In the genomic region with DNA sequence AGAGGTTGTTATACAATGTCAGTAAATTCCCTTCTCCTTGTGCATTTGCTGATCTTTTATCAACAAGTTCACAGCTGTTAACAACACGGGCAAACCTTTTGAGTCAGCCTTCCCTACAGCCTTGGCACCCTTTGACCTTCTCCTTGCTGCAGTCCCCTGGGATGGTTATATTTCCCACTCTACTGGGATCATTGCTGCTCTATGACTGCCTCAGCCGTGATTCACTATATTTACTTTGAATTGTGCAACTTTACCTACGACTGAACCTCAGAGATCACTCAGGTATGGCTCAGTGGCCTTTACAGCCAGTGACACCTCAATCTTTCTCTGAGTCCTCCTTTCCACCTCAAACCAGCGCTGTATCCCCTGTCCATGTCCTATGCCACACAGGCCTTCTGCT, we compare ENCODE assay signal across 13 cellular contexts.
A peak's percentile ranks its signal among the peaks of the same experiment; 100 is the strongest.
DNase-seq lines count a peak whose midpoint lies in the region; ATAC-seq and TF ChIP-seq lines count a peak whose summit lies in the region.
"Had no signal": no experiment of that assay in that cellular context is flagged by ENCODE, and none has a peak within 500 bp of the region (broad histone marks: within the 10 kb centered on the region; RNA-seq: fewer than 3 reads in every experiment).

No MANE protein-coding gene starts in this region.

- in situ Hi-C loops in HAP-1 (cut with MboI; ENCODE audit: low sequenced_read_pairs): no loop called here

- H4K5ac ChIP-seq in mesendoderm (ENCODE audit: low read length): no peak overlapping the region

- no peak overlapping the region for H2AK5ac ChIP-seq in mesendoderm (ENCODE audit: low read length)

- H3K27me3 ChIP-seq in RWPE2 (ENCODE audit: insufficient read depth, poor library complexity, severe bottlenecking) (no peaks in the 10 kb centered on the region), mesendoderm (ENCODE audit: insufficient read depth, low read length, poor library complexity) (no peaks in the 10 kb centered on the region), HAP-1 (ENCODE audit: low read depth) (no peaks in the 10 kb centered on the region)

- H3K36me3 ChIP-seq in RWPE2 (ENCODE audit: low read depth) (peaks cover 17% of the 10 kb centered on the region), mesendoderm (ENCODE audit: control insufficient read depth, insufficient read depth, low read length) (no peaks in the 10 kb centered on the region), HAP-1 (replicated peaks) (no peaks in the 10 kb centered on the region)

- H3K4me1 ChIP-seq in RWPE2 (ENCODE audit: insufficient read depth, poor library complexity, severe bottlenecking) (peaks cover 44% of the 10 kb centered on the region), mesendoderm (ENCODE audit: control insufficient read depth, low read depth, low read length) (no peaks in the 10 kb centered on the region), HAP-1 (no peaks in the 10 kb centered on the region)

- H3K79me1 ChIP-seq in mesendoderm (ENCODE audit: low read length): no peaks in the 10 kb centered on the region

- WGBS in mesendoderm (ENCODE audit: extremely low coverage, insufficient coverage, low lambda C conversion rate): no CpG with 5 or more reads among the region's 4 CpGs

- H3K9ac ChIP-seq in mesendoderm (ENCODE audit: low read length): no peak overlapping the region

- H3K4ac ChIP-seq in mesendoderm (ENCODE audit: low read depth, low read length): no peak overlapping the region

- no peak overlapping the region for H3K23ac ChIP-seq in mesendoderm (ENCODE audit: low read length)

- ATAC-seq in RWPE2 (ENCODE audit: low read depth) (peak; percentile 90), HG02885 (IDR thresholded peaks at IDR 0.05; ENCODE audit: poor library complexity, unreplicated experiment) (no peak), HG03354 (IDR thresholded peaks at IDR 0.05; ENCODE audit: poor library complexity, severe bottlenecking, unreplicated experiment) (no peak)
- ATAC-seq: CD8-positive, alpha-beta T cell had no signal

- H3K79me2 ChIP-seq in mesendoderm (ENCODE audit: control insufficient read depth, insufficient read depth, low read length): no peaks in the 10 kb centered on the region

- H2BK5ac ChIP-seq in mesendoderm (ENCODE audit: low read length): no peak overlapping the region

- H3K56ac ChIP-seq in mesendoderm (ENCODE audit: low read length): no peak overlapping the region

- H2BK15ac ChIP-seq in mesendoderm (replicated peaks; ENCODE audit: low read depth): no peak overlapping the region

- TF ChIP-seq CTCF in RWPE2 (IDR thresholded peaks at IDR 0.05; ENCODE audit: poor library complexity, severe bottlenecking): no peak

- no peak overlapping the region for H4K8ac ChIP-seq in mesendoderm (ENCODE audit: low read depth, low read length)

- no peak overlapping the region for H2BK120ac ChIP-seq in mesendoderm (ENCODE audit: low read depth, low read length)

- DNase-seq in HuH-7 (ENCODE audit: low spot score) (peak; percentile 45), RWPE2 (ENCODE audit: low spot score) (peak; percentile 65), kidney tubule cell (ENCODE audit: low spot score) (peak; percentile 61), mesendoderm (no peak), HAP-1 (ENCODE audit: low spot score in 2 of 2) (no peak)
- DNase-seq: CD8-positive, alpha-beta T cell; Karpas-422; NCI-H1417; NCI-H1930; NCI-H510A; SIG-M5 had no signal

- H3K4me3 ChIP-seq in RWPE2 (ENCODE audit: severe bottlenecking) (no peak overlapping the region), mesendoderm (ENCODE audit: low read length) (no peak overlapping the region), HAP-1 (no peak overlapping the region)

- no peak overlapping the region for H3K4me2 ChIP-seq in mesendoderm (ENCODE audit: low read length)

- H3K18ac ChIP-seq in mesendoderm (ENCODE audit: low read length): no peak overlapping the region

- H3K27ac ChIP-seq in RWPE2 (ENCODE audit: poor library complexity, severe bottlenecking) (peak overlapping the region; percentile 97), mesendoderm (ENCODE audit: low read depth, low read length) (no peak overlapping the region)

- H3K9me3 ChIP-seq in RWPE2 (ENCODE audit: severe bottlenecking) (no peaks in the 10 kb centered on the region), HAP-1 (no peaks in the 10 kb centered on the region)

Comparison
In these comparisons a context has a peak if more than half of its experiments do, and no peak if none do; other contexts are left out.
1. DNase-seq: peak in HuH-7 (single experiment), RWPE2 (single experiment) and kidney tubule cell (single experiment); none in mesendoderm (single experiment) and HAP-1 (0 of 2).